In genomic region chr2:15689654-15690053, GRCh38 we compare ENCODE assay signal across 22 cellular contexts.
"Had no signal": no experiment of that assay in that cellular context is flagged by ENCODE, and none has a peak within 500 bp of the region (broad histone marks: within the 10 kb centered on the region; RNA-seq: fewer than 3 reads in every experiment).

No MANE protein-coding gene starts in this region.

- FAIRE-seq: RCC 7860 had no signal

- H3K9me3 ChIP-seq: MG63, SJSA1, SK-N-SH had no signal

- ATAC-seq: T-cell had no signal

- H3K36me3 ChIP-seq: MG63, SJSA1 had no signal

- H3K4me2 ChIP-seq: SK-N-SH had no signal

- H3K9ac ChIP-seq: SK-N-SH had no signal

- H3K4me1 ChIP-seq: SJSA1 had no signal

- H3K4me3 ChIP-seq: MG63, SJSA1 had no signal

- H3K27me3 ChIP-seq: MG63, SJSA1 had no signal

- DNase-seq: Karpas-422, KG1, MG63, NCI-H1092, NCI-H1105 treated with DMSO at 0.1 percent for 48 hours, NCI-H1417 treated with DMSO at 0.1 percent for 48 hours, NCI-H2029, NCI-H2081 treated with DMSO at 0.1 percent for 48 hours, NCI-H2227 treated with DMSO at 0.1 percent for 48 hours, NCI-H446, NCI-H510A, NCI-H524 treated with DMSO at 0.1 percent for 48 hours, NCI-H69, NCI-H774, Right ventricle myocardium superior, RPMI8226, SIG-M5, SK-N-SH, SW 1271, T-cell had no signal

- H3K27ac ChIP-seq: SJSA1 had no signal
